In the genomic region with DNA sequence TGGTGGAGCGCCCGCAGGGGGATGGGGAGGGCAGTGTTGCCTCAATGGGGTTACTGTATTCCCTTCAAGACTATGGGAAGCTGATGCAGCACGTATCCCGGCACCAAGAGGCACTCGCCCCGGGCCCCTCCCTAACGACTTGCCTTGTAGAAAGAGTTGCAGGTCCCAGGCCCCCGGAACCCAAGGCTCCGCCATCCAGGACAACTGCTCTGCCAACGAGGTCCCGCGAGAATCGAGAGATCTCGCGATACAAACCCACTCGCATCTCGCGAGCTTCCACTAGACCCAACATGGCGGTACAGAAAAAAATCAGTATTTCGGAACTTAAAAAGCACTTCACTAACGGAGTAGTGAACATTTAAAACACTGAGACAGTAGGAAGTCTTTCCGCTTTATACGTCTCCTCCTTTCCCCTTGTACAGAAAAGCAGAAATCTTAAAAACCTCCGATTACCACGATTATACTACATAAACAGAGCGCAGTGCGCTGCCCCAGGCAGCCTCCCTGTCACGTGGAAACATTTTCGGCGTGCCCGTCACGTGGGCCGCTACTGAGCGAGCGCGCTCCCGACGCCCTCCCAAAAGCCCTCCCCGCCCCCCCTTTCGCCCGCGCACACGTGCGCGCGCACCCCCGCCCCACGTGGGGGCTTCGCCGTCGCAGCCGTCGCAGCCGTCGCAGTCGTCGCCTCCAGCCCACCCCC, we compare ENCODE assay signal across 8 cellular contexts. TPM values are rescaled to one million over a fixed set of nuclear protein-coding genes. Genes with fewer than 3 reads are reported as not detected.
DNase-seq lines count a peak whose midpoint lies in the region; ATAC-seq and TF ChIP-seq lines count a peak whose summit lies in the region.

ZZZ3 (minus strand) TSS at position 217 of the 700 bp plus-strand sequence. CDS start 49,304 bp downstream, outside the sequence.

- H3K9ac ChIP-seq in SU-DHL-6 (ENCODE audit: low read length) (peak within 1 kb of the TSS; percentile 92), parathyroid adenoma (peak within 1 kb of the TSS; percentile 53)

- peak within 1 kb of the TSS; percentile 97 for H3K4me2 ChIP-seq in SU-DHL-6 (ENCODE audit: low read depth, low read length, poor library complexity, severe bottlenecking)
- H3K4me2 ChIP-seq in parathyroid adenoma (ENCODE audit: low read length): peak within 1 kb of the TSS; percentile 84

- H3K9me3 ChIP-seq in SU-DHL-6 (ENCODE audit: insufficient read depth, low read length) (no peaks in the 10 kb centered on the region), parathyroid adenoma (ENCODE audit: control insufficient read depth, low read length) (no peaks in the 10 kb centered on the region), tibial nerve (no peaks in the 10 kb centered on the region)

- H3K27me3 ChIP-seq in SU-DHL-6 (ENCODE audit: low read length) (no peaks in the 10 kb centered on the region), parathyroid adenoma (ENCODE audit: control insufficient read depth, insufficient read depth, low read length) (no peaks in the 10 kb centered on the region), tibial nerve (no peaks in the 10 kb centered on the region)

- WGBS in tibial nerve, 2 donors: 1% methylated on average over 45 to 48 of the region's 57 CpGs

- H3K27ac ChIP-seq in SU-DHL-6 (ENCODE audit: low read depth, low read length) (peak within 1 kb of the TSS; percentile 90), parathyroid adenoma (peak within 1 kb of the TSS; percentile 94), tibial nerve (peak within 1 kb of the TSS; percentile 88 to 97 (median 92))

- TF ChIP-seq CTCF in GM12864 (IDR thresholded peaks at IDR 0.05; ENCODE audit: low read depth, low read length, missing control alignments): no peak
- TF ChIP-seq CTCF in SU-DHL-6 (IDR thresholded peaks at IDR 0.05; ENCODE audit: insufficient read depth, low read length, poor library complexity, severe bottlenecking): no peak
- TF ChIP-seq CTCF in parathyroid adenoma (IDR thresholded peaks at IDR 0.05): no peak
- TF ChIP-seq CTCF in tibial nerve (IDR thresholded peaks at IDR 0.05): peak in 2 of 5 experiments; percentile 4 to 18

- peak; percentile 69 for ATAC-seq in HG02678 (IDR thresholded peaks at IDR 0.05; ENCODE audit: unreplicated experiment)
- ATAC-seq in Right ventricle myocardium superior (ENCODE audit: poor library complexity): peak; percentile 89

- H3K4me3 ChIP-seq in GM12864 (ENCODE audit: low read depth, low read length): peak within 1 kb of the TSS; percentile 86
- peak within 1 kb of the TSS; percentile 91 for H3K4me3 ChIP-seq in SU-DHL-6 (ENCODE audit: insufficient read depth, low read length, poor library complexity, severe bottlenecking)
- peak within 1 kb of the TSS; percentile 96 for H3K4me3 ChIP-seq in parathyroid adenoma (ENCODE audit: low read depth, low read length)
- H3K4me3 ChIP-seq in tibial nerve: peak within 1 kb of the TSS; percentile 75 to 86 (median 82)

- H3K79me2 ChIP-seq in SU-DHL-6 (ENCODE audit: insufficient read depth, low read length) (peaks cover 54% of the 10 kb centered on the region), parathyroid adenoma (peaks cover 8% of the 10 kb centered on the region)

- no peaks in the 10 kb centered on the region for H3K9me2 ChIP-seq in SU-DHL-6 (replicated peaks; ENCODE audit: insufficient read depth, low read length)

- intact Hi-C loops in Right ventricle myocardium superior (cut with DNase I): no loop called here

- peaks cover 5% of the 10 kb centered on the region; the same call in 1 of the 2 replicates for H3K36me3 ChIP-seq in SU-DHL-6 (ENCODE audit: low read length)
- H3K36me3 ChIP-seq in parathyroid adenoma (ENCODE audit: control insufficient read depth, insufficient read depth, low read length): no peaks in the 10 kb centered on the region
- H3K36me3 ChIP-seq in tibial nerve: no peaks in the 10 kb centered on the region

- peaks cover 27% of the 10 kb centered on the region for H4K20me1 ChIP-seq in SU-DHL-6 (ENCODE audit: low read depth, low read length)

- DNase-seq in GM12864 (ENCODE audit: low read depth) (peak; percentile 87), NCI-H128 (lab: John Stamatoyannopoulos, UW; ENCODE audit: unreplicated experiment) (peak; percentile 89), Right ventricle myocardium superior (peak; percentile 95), tibial nerve (ENCODE audit: low spot score in 2 of 2) (peak; percentile 91 to 95)
- peak; percentile 71 for DNase-seq in activated naive CD8-positive, alpha-beta T cell treated with anti-CD3 and anti-CD28 coated beads, Interleukin-2, amount 50 U/mL, for 16 hours (ENCODE audit: low read depth, low spot score)

- peak in 1 of 2 donors; percentile 41 for TF ChIP-seq POLR2A in tibial nerve (IDR thresholded peaks at IDR 0.05)

- peaks cover 32% of the 10 kb centered on the region for H3F3A ChIP-seq in SU-DHL-6 (ENCODE audit: insufficient read depth)

- H2AFZ ChIP-seq in SU-DHL-6 (ENCODE audit: low read depth, low read length, severe bottlenecking) (peak within 1 kb of the TSS; percentile 93), parathyroid adenoma (peak within 1 kb of the TSS; percentile 97)

- H3K4me1 ChIP-seq in parathyroid adenoma: no peaks in the 10 kb centered on the region
- peaks cover 0 to 50% (median 16%) of the 10 kb centered on the region in 4 donors for H3K4me1 ChIP-seq in tibial nerve

- TF ChIP-seq EP300 in tibial nerve (IDR thresholded peaks at IDR 0.05): peak; percentile 60 to 86

RNA-seq across cellular contexts. Expression of gene ZZZ3, which starts in this region (rescaled TPM):
- total RNA-seq in Right ventricle myocardium superior (30.3 TPM), tibial nerve (10 to 100 TPM; 49.6 to 73.5 (median 52.2) TPM)

Comparison
In these comparisons a context has a peak if more than half of its experiments do, and no peak if none do; other contexts are left out.
1. Peak in every context shown above with its lines: DNase-seq, ATAC-seq, H3K4me3 ChIP-seq and H3K27ac ChIP-seq.